Comparison of ENCODE assay signal across 17 cellular contexts in the genomic region with DNA sequence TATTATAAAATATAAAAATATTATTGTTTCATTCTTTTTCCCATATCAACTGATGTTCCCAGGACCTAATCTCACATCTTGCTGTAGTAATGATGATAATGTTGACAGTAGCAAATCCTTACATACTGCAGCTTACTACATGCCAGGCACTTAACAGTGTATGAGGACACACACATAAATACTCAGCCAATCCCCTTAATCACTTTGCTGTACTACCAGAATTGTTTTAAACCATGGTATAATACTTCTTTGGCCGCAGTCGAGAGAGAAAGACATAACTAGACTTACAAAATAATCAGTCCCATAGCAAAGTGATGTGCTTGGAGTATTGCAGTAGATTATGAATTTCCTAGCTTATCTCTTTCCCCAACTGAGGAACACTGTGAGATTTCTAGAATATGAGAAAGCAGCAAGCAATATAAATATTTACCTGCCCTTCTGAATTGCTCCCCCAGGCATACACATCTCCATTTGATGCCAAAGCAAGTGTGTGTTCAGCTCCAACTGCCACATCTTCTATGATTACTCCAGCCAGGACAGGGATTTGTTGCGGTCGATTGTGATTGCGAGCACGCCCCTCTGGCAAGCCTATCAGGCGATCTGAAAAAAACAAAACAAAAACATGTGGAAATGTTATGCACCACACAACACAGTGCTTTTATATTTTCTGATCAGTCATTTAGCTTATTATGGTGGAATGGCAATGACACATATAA.
"Had no signal": no experiment of that assay in that cellular context is flagged by ENCODE, and none has a peak within 500 bp of the region (broad histone marks: within the 10 kb centered on the region; RNA-seq: fewer than 3 reads in every experiment).

No MANE protein-coding gene starts in this region.

- H3K9me3 ChIP-seq: esophagus muscularis mucosa, lower lobe of right lung, prostate gland, testis had no signal

- H3K36me3 ChIP-seq: prostate gland had no signal

- H3K4me1 Mint-ChIP-seq: immature natural killer cell had no signal

- H3K27ac Mint-ChIP-seq: activated naive CD8-positive, alpha-beta T cell treated with anti-CD3 and anti-CD28 coated beads for 36 hours had no signal

- H3K4me1 ChIP-seq: esophagus muscularis mucosa, lower lobe of right lung, prostate gland, testis had no signal

- H3K27me3 ChIP-seq: esophagus muscularis mucosa, testis had no signal

- H3K27ac ChIP-seq: lower lobe of right lung, prostate gland, testis had no signal

- H3K4me3 Mint-ChIP-seq: activated naive CD8-positive, alpha-beta T cell treated with anti-CD3 and anti-CD28 coated beads for 36 hours; immature natural killer cell had no signal

- DNase-seq: activated CD4-positive, CD25-positive, alpha-beta regulatory T cell treated with anti-CD3 and anti-CD28 coated beads, Interleukin-2, amount 50 U/mL, for 72 hours; activated naive CD8-positive, alpha-beta T cell treated with anti-CD3 and anti-CD28 coated beads for 36 hours; aorta; foreskin fibroblast; glutamatergic neuron; immature natural killer cell; left cardiac atrium; lower lobe of right lung; midbrain; right cardiac atrium; small intestine; stimulated activated CD4-positive, alpha-beta T cell treated with anti-CD3 and anti-CD28 coated beads, Interleukin-4, amount 100 ng/mL, for 24 hours; stimulated activated naive CD8-positive, alpha-beta T cell treated with anti-CD3 and anti-CD28 coated beads, Interleukin-15, Interleukin-2, amounts not matched to agents 100 U/mL and 50 U/mL, for 24 hours; testis had no signal

- ATAC-seq: left cardiac atrium; lower lobe of right lung; right cardiac atrium; stimulated activated naive CD8-positive, alpha-beta T cell treated with anti-CD3 and anti-CD28 coated beads, Interleukin-15, Interleukin-2, amounts not matched to agents 100 U/mL and 50 U/mL, for 24 hours had no signal

- H3K9me3 Mint-ChIP-seq: activated naive CD8-positive, alpha-beta T cell treated with anti-CD3 and anti-CD28 coated beads for 36 hours; immature natural killer cell had no signal

- H3K4me3 ChIP-seq: lower lobe of right lung, prostate gland, testis had no signal

- FAIRE-seq: endometrium, small intestine had no signal

- H3K27me3 Mint-ChIP-seq: activated naive CD8-positive, alpha-beta T cell treated with anti-CD3 and anti-CD28 coated beads for 36 hours had no signal
